In genomic region chr17:6476061-6476833, GRCh38 we compare ENCODE assay signal across 2 cellular contexts.
TF ChIP-seq lines count a peak whose summit lies in the region.

No MANE protein-coding gene starts in this region.

TF ChIP-seq in HEK293, 187 proteins besides CTCF, POLR2A, EP300 and RAD21:
- TF ChIP-seq ZNF580 (tag by site-specific recombination; IDR thresholded peaks at IDR 0.05), result no peak
- 0 out of 2 replicates have a peak, but pooled peaks have one; percentile 24 for TF ChIP-seq SP7 (tag by site-specific recombination; IDR thresholded peaks at IDR 0.05)
- TF ChIP-seq ZNF366 (tag by site-specific recombination; conservative IDR thresholded peaks at IDR 0.05), result peak; percentile 34; the same call in 1 of the 2 replicates
- TF ChIP-seq ATF2 (tag by site-specific recombination; IDR thresholded peaks at IDR 0.05; ENCODE audit: low read depth), result peak; percentile 18; the same call in 1 of the 2 replicates
- peak; percentile 48; the same call in 1 of the 2 replicates for TF ChIP-seq PRDM1 (tag by site-specific recombination; IDR thresholded peaks at IDR 0.05)
- TF ChIP-seq ZNF202 (tag by site-specific recombination; IDR thresholded peaks at IDR 0.05; ENCODE audit: borderline replicate concordance), result no peak

TF ChIP-seq in K562, 482 proteins besides CTCF, POLR2A, EP300 and RAD21 (continues in another document):
- TF ChIP-seq TAF7 (tag; IDR thresholded peaks at IDR 0.05) (no peak), NR2C1 (IDR thresholded peaks at IDR 0.05) (no peak), NR2C1 (tag; IDR thresholded peaks at IDR 0.05) (0 out of 2 replicates have a peak, but pooled peaks have one; percentile 15), THRA (IDR thresholded peaks at IDR 0.05) (no peak), STAT6 (CRISPR knock-in tag; IDR thresholded peaks at IDR 0.05) (no peak), SMC3 (conservative IDR thresholded peaks at IDR 0.05; ENCODE audit: insufficient read depth, low read depth, low read length) (no peak), ZBTB7A (IDR thresholded peaks at IDR 0.05; ENCODE audit: borderline replicate concordance, control insufficient read depth, low read depth, low read length) (no peak), EGR1 (conservative IDR thresholded peaks at IDR 0.05) (no peak), JUNB (CRISPR knock-in tag; conservative IDR thresholded peaks at IDR 0.05) (no peak), MECOM (CRISPR knock-in tag; IDR thresholded peaks at IDR 0.05) (no peak), NKRF (IDR thresholded peaks at IDR 0.05; ENCODE audit: borderline replicate concordance) (no peak), ZNF347 (CRISPR knock-in tag; IDR thresholded peaks at IDR 0.05; ENCODE audit: low read depth) (no peak), GTF2E2 (tag; IDR thresholded peaks at IDR 0.05) (no peak), POLR2G (IDR thresholded peaks at IDR 0.05; ENCODE audit: low read depth, low read length) (no peak), HNRNPUL1 (IDR thresholded peaks at IDR 0.05; ENCODE audit: low read length) (no peak), KLF10 (CRISPR knock-in tag; IDR thresholded peaks at IDR 0.05) (no peak), ESRRA (IDR thresholded peaks at IDR 0.05; ENCODE audit: borderline replicate concordance, low read depth) (peak; percentile 81), ZFP30 (CRISPR knock-in tag; IDR thresholded peaks at IDR 0.05; ENCODE audit: borderline replicate concordance) (no peak), NFXL1 (CRISPR knock-in tag; IDR thresholded peaks at IDR 0.05) (no peak), L3MBTL2 (IDR thresholded peaks at IDR 0.05) (no peak), ZNF512 (tag; IDR thresholded peaks at IDR 0.05) (no peak), GATAD2A (IDR thresholded peaks at IDR 0.05) (no peak), ZNF507 (tag; conservative IDR thresholded peaks at IDR 0.05) (no peak), VEZF1 (CRISPR knock-in tag; IDR thresholded peaks at IDR 0.05) (0 out of 2 replicates have a peak, but pooled peaks have one; percentile 19), ZBTB49 (CRISPR knock-in tag; IDR thresholded peaks at IDR 0.05; ENCODE audit: borderline replicate concordance) (no peak), BHLHE40 (IDR thresholded peaks at IDR 0.05; ENCODE audit: low read length) (no peak), SMARCE1 (IDR thresholded peaks at IDR 0.05) (peak; percentile 15; the same call in 1 of the 2 replicates), TAL1 (IDR thresholded peaks at IDR 0.05) (no peak), FOSL1 (tag; conservative IDR thresholded peaks at IDR 0.05) (peak; percentile 66), RNF219 (CRISPR knock-in tag; IDR thresholded peaks at IDR 0.05) (no peak), SMAD3 (CRISPR knock-in tag; conservative IDR thresholded peaks at IDR 0.05) (no peak), LCOR (CRISPR knock-in tag; IDR thresholded peaks at IDR 0.05) (no peak), CLOCK (CRISPR knock-in tag; IDR thresholded peaks at IDR 0.05; ENCODE audit: borderline replicate concordance) (no peak), EP400 (IDR thresholded peaks at IDR 0.05) (no peak), ZNF217 (CRISPR knock-in tag; IDR thresholded peaks at IDR 0.05) (no peak), ZNF280B (CRISPR knock-in tag; IDR thresholded peaks at IDR 0.05) (no peak)
